2 cellular contexts compared by ENCODE assay signal in genomic region chr18:37902344-37902743, GRCh38.
A peak's percentile ranks its signal among the peaks of the same experiment; 100 is the strongest.
TF ChIP-seq lines count a peak whose summit lies in the region.

No MANE protein-coding gene starts in this region.

TF ChIP-seq in HepG2, 621 proteins besides CTCF, POLR2A, EP300 and RAD21:
- TF ChIP-seq TRIM22 (IDR thresholded peaks at IDR 0.05) (no peak), GMEB1 (CRISPR knock-in tag; IDR thresholded peaks at IDR 0.05; ENCODE audit: borderline replicate concordance) (no peak), NFE2L2 (IDR thresholded peaks at IDR 0.05; ENCODE audit: low read length) (peak; percentile 53; the same call in 1 of the 2 replicates)

TF ChIP-seq in K562, 482 proteins besides CTCF, POLR2A, EP300 and RAD21 (continued from another document):
- TF ChIP-seq VEZF1 (CRISPR knock-in tag; IDR thresholded peaks at IDR 0.05) (no peak), MAFG (tag; conservative IDR thresholded peaks at IDR 0.05) (peak; percentile 42; the same call in 1 of the 2 replicates), CREB3L1 (IDR thresholded peaks at IDR 0.05; ENCODE audit: borderline replicate concordance, low read depth) (no peak)
